Comparison of ENCODE assay signal across 8 cellular contexts in the genomic region with DNA sequence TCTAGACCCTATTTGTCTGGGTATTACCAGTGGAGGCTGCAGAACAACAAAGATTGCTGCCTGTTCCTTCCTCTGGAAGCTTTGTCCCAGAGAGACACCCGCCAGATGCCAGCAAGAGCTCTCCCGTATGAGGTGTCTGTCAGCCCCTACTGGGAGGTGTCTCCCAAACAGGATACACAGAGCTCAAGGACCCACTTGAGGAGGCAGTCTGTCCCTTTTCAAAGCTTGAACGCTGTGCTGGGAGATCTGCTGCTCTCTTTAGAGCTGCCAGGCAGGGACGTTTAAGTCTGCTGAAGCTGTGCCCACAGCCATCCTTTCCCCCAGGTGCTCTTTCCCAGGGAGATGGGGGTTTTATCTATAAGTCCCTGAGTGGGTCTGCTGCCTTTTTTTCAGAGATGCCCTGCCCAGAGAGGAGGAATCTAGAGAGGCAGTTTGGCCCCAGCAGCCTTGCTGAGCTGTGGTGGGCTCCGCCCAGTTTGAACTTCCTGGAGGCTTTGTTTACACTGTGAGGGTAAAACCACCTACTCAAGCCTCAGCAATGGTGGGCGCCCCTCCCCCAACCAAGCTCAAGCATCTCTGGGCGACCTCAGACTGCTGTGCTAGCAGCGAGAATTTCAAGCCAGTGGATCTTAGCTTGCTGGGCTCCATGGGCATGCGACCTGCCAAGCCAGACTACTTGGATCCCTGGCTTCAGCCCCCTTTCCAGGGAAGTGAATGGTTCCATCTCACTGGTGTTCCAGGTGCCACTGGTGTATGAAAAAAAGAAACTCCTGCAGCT. TPM values are rescaled to one million over a fixed set of nuclear protein-coding genes. Genes with fewer than 3 reads are reported as not detected.
DNase-seq lines count a peak whose midpoint lies in the region; ATAC-seq and TF ChIP-seq lines count a peak whose summit lies in the region.
"Not testable (repeated sequence)": the region's sequence is repeated elsewhere in the genome, so short reads cannot be mapped to it uniquely, and the experiment has no call there.

No MANE protein-coding gene starts in this region.

- intact Hi-C loops in CD8-positive, alpha-beta T cell (cut with DNase I, micrococcal nuclease); activated CD4-positive, alpha-beta T cell treated with anti-CD3 and anti-CD28 coated beads for 36 hours (cut with DNase I, micrococcal nuclease): not testable (repeated sequence)

- POLR2A ChIA-PET in CD8-positive, alpha-beta T cell (lab: Charles Lee), result interaction anchor here (0.8 to 2.5 kb wide), 9 partner anchors 9 to 200 kb away, joined by 3 to 10 read pairs (median 4); a partner anchor contains a TSS
- POLR2A ChIA-PET in activated CD4-positive, alpha-beta T cell treated with anti-CD3 and anti-CD28 coated beads for 36 hours (lab: Charles Lee), result interaction anchor here (0.6 to 0.7 kb wide), 2 partner anchors 41 to 136 kb away, joined by 3 to 5 read pairs; no protein-coding TSS in a partner anchor
- POLR2A ChIA-PET in naive thymus-derived CD8-positive, alpha-beta T cell (lab: Charles Lee), result interaction anchor here (0.6 to 4.1 kb wide), 19 partner anchors 9 to 204 kb away, joined by 3 to 25 read pairs (median 4); a partner anchor contains a TSS

- H3K27me3 ChIP-seq in CD8-positive, alpha-beta T cell (ENCODE audit: insufficient read depth, low read length); NT2/D1 (ENCODE audit: insufficient read depth, insufficient read length): not testable (repeated sequence)

- peak overlapping the region; percentile 38 for H3K4me3 ChIP-seq in CD8-positive, alpha-beta T cell (ENCODE audit: low read depth, low read length)
- not testable (repeated sequence) for H3K4me3 ChIP-seq in NT2/D1 (ENCODE audit: insufficient read length, low read depth)

- CTCF ChIA-PET in CD8-positive, alpha-beta T cell (lab: Charles Lee), result interaction anchor here (0.8 to 2.1 kb wide), 11 partner anchors 10 to 200 kb away, joined by 3 to 8 read pairs (median 5); a partner anchor contains a TSS
- CTCF ChIA-PET in activated CD4-positive, alpha-beta T cell treated with anti-CD3 and anti-CD28 coated beads for 36 hours (lab: Charles Lee), result interaction anchor here (0.6 to 1.1 kb wide), 5 partner anchors 13 to 294 kb away, joined by 3 to 4 read pairs (median 3); no protein-coding TSS in a partner anchor

- not testable (repeated sequence) for H3K27me3 Mint-ChIP-seq in CD8-positive, alpha-beta T cell (ENCODE audit: low read depth); activated CD4-positive, alpha-beta T cell treated with anti-CD3 and anti-CD28 coated beads for 36 hours; effector memory CD8-positive, alpha-beta T cell; naive thymus-derived CD8-positive, alpha-beta T cell

- H3K27ac Mint-ChIP-seq in CD8-positive, alpha-beta T cell, result peak overlapping the region; percentile 92
- peak overlapping the region; percentile 32 for H3K27ac Mint-ChIP-seq in activated CD4-positive, alpha-beta T cell treated with anti-CD3 and anti-CD28 coated beads for 36 hours
- H3K27ac Mint-ChIP-seq in effector memory CD8-positive, alpha-beta T cell, result peak overlapping the region; percentile 92 to 93
- H3K27ac Mint-ChIP-seq in naive thymus-derived CD8-positive, alpha-beta T cell, result peak overlapping the region; percentile 89 to 96 (median 92)

- not testable (repeated sequence) for H3K9ac ChIP-seq in NT2/D1 (ENCODE audit: insufficient read length, low read depth)

- H3K9me3 Mint-ChIP-seq in CD8-positive, alpha-beta T cell, result peaks cover 43% of the 10 kb centered on the region
- peaks cover 40% of the 10 kb centered on the region for H3K9me3 Mint-ChIP-seq in activated CD4-positive, alpha-beta T cell treated with anti-CD3 and anti-CD28 coated beads for 36 hours (ENCODE audit: low read depth)
- peaks cover 12 to 34% of the 10 kb centered on the region in 2 donors for H3K9me3 Mint-ChIP-seq in effector memory CD8-positive, alpha-beta T cell
- peaks cover 10 to 74% (median 38%) of the 10 kb centered on the region in 9 donors for H3K9me3 Mint-ChIP-seq in naive thymus-derived CD8-positive, alpha-beta T cell

- H3K4me3 Mint-ChIP-seq in CD8-positive, alpha-beta T cell, result peak overlapping the region; percentile 59
- H3K4me3 Mint-ChIP-seq in activated CD4-positive, alpha-beta T cell treated with anti-CD3 and anti-CD28 coated beads for 36 hours, result not testable (repeated sequence)
- H3K4me3 Mint-ChIP-seq in effector memory CD8-positive, alpha-beta T cell, result peak overlapping the region; percentile 50 to 69
- peak overlapping the region; percentile 28 to 71 (median 62) for H3K4me3 Mint-ChIP-seq in naive thymus-derived CD8-positive, alpha-beta T cell

- H3K4me1 ChIP-seq in CD8-positive, alpha-beta T cell (ENCODE audit: insufficient read depth, low read length), result peaks cover 55% of the 10 kb centered on the region
- H3K4me1 ChIP-seq in NT2/D1 (ENCODE audit: insufficient read depth, insufficient read length), result not testable (repeated sequence)

- H3K36me3 ChIP-seq in CD8-positive, alpha-beta T cell (ENCODE audit: insufficient read depth, low read length); NT2/D1 (ENCODE audit: insufficient read depth, insufficient read length, low read length): not testable (repeated sequence)

- H3K4me1 Mint-ChIP-seq in CD8-positive, alpha-beta T cell (ENCODE audit: low read depth), result peaks cover 59% of the 10 kb centered on the region
- H3K4me1 Mint-ChIP-seq in activated CD4-positive, alpha-beta T cell treated with anti-CD3 and anti-CD28 coated beads for 36 hours, result peaks cover 53% of the 10 kb centered on the region
- H3K4me1 Mint-ChIP-seq in effector memory CD8-positive, alpha-beta T cell (ENCODE audit: low read depth in 2 of 2), result peaks cover 41 to 54% of the 10 kb centered on the region in 2 donors
- H3K4me1 Mint-ChIP-seq in naive thymus-derived CD8-positive, alpha-beta T cell, result peaks cover 17 to 62% (median 51%) of the 10 kb centered on the region in 4 donors

- peak overlapping the region; percentile 42 for H3K27ac ChIP-seq in CD8-positive, alpha-beta T cell (ENCODE audit: low read depth, low read length)

- TF ChIP-seq CTCF in CD8-positive, alpha-beta T cell (IDR thresholded peaks at IDR 0.05), result not testable (repeated sequence)

- peaks cover 63% of the 10 kb centered on the region for H3K36me3 Mint-ChIP-seq in CD8-positive, alpha-beta T cell
- H3K36me3 Mint-ChIP-seq in activated CD4-positive, alpha-beta T cell treated with anti-CD3 and anti-CD28 coated beads for 36 hours (ENCODE audit: low read depth), result peaks cover 39% of the 10 kb centered on the region
- peaks cover 14% of the 10 kb centered on the region for H3K36me3 Mint-ChIP-seq in effector memory CD8-positive, alpha-beta T cell (ENCODE audit: insufficient read depth)
- H3K36me3 Mint-ChIP-seq in naive thymus-derived CD8-positive, alpha-beta T cell, result peaks cover 2 to 66% (median 46%) of the 10 kb centered on the region in 3 donors

- peak; percentile 35 for ATAC-seq in CD8-positive, alpha-beta T cell
- ATAC-seq in activated CD4-positive, alpha-beta T cell treated with anti-CD3 and anti-CD28 coated beads for 36 hours, result not testable (repeated sequence)
- ATAC-seq in effector memory CD8-positive, alpha-beta T cell (replicated peaks), result peak; percentile 30
- ATAC-seq in naive thymus-derived CD8-positive, alpha-beta T cell, result peak; percentile 12 to 24

- peak; percentile 68 to 93 (median 78) for DNase-seq in CD8-positive, alpha-beta T cell
- DNase-seq in KBM-7 (peak; percentile 11), NT2/D1 (ENCODE audit: low read depth, low spot score) (peak; percentile 66)
- peak; percentile 63 for DNase-seq in activated CD4-positive, alpha-beta T cell treated with anti-CD3 and anti-CD28 coated beads for 36 hours
- peak; percentile 12 to 69 for DNase-seq in activated T-helper 1 cell treated with anti-CD3 and anti-CD28 coated beads, Interleukin-2, amount 50 U/mL, for 16 hours (ENCODE audit: low read depth in 1 of 2, low spot score in 1 of 2)
- DNase-seq in effector memory CD8-positive, alpha-beta T cell, result peak; percentile 76 to 80 (median 80)
- peak; percentile 52 to 90 (median 76) for DNase-seq in naive thymus-derived CD8-positive, alpha-beta T cell
- peak; percentile 35 to 45 for DNase-seq in stimulated activated CD8-positive, alpha-beta memory T cell treated with anti-CD3 and anti-CD28 coated beads, Interleukin-15, amount 100 ng/mL, for 48 hours (ENCODE audit: low read depth in 2 of 2)

- in situ Hi-C loops in KBM-7 (cut with MboI; ENCODE audit: low pct_unique_long_range_greater_than_20kb, low sequenced_read_pairs), result not testable (repeated sequence)

- not testable (repeated sequence) for H3K9me3 ChIP-seq in CD8-positive, alpha-beta T cell (ENCODE audit: low read length); NT2/D1 (ENCODE audit: insufficient read depth, low read length)

RNA-seq across cellular contexts. Expression of a gene that starts 54.3 kb away (rescaled TPM):
- total RNA-seq in CD8-positive, alpha-beta T cell, result 1 to 10 TPM; 1.5 to 2.3 TPM
- 10 to 100 TPM; 16.9 to 23.5 TPM for total RNA-seq in activated CD4-positive, alpha-beta T cell treated with anti-CD3 and anti-CD28 coated beads for 36 hours
- total RNA-seq in naive thymus-derived CD8-positive, alpha-beta T cell, result 1 to 10 TPM; 2.3 to 2.5 TPM
- 1 to 10 TPM in 2 of 3 donors, under 1 TPM in 1; 0.59 to 3.1 (median 1.7) TPM for polyA plus RNA-seq in naive thymus-derived CD8-positive, alpha-beta T cell

RNA-seq across cellular contexts. Expression of a gene that starts 55.6 kb away (rescaled TPM):
- 10 to 100 TPM; 23.9 to 27.8 TPM for total RNA-seq in CD8-positive, alpha-beta T cell
- total RNA-seq in activated CD4-positive, alpha-beta T cell treated with anti-CD3 and anti-CD28 coated beads for 36 hours, result 10 to 100 TPM; 18.2 to 23.4 TPM
- total RNA-seq in naive thymus-derived CD8-positive, alpha-beta T cell, result 10 to 100 TPM; 26.4 to 29.1 TPM
- 10 to 100 TPM; 48.3 to 50.2 (median 49.3) TPM for polyA plus RNA-seq in naive thymus-derived CD8-positive, alpha-beta T cell

Comparison
In these comparisons a context has a peak if more than half of its experiments do, and no peak if none do; other contexts are left out.
1. DNase-seq: peak in every context shown above with its lines; median percentile 80 in effector memory CD8-positive, alpha-beta T cell; 78 in CD8-positive, alpha-beta T cell; 76 in naive thymus-derived CD8-positive, alpha-beta T cell; 66 in NT2/D1; 63 in activated CD4-positive, alpha-beta T cell treated with anti-CD3 and anti-CD28 coated beads for 36 hours; 40 in activated T-helper 1 cell treated with anti-CD3 and anti-CD28 coated beads, Interleukin-2, amount 50 U/mL, for 16 hours; 40 in stimulated activated CD8-positive, alpha-beta memory T cell treated with anti-CD3 and anti-CD28 coated beads, Interleukin-15, amount 100 ng/mL, for 48 hours; 11 in KBM-7.
2. H3K27ac Mint-ChIP-seq: peak in every context shown above with its lines; median percentile 92 in effector memory CD8-positive, alpha-beta T cell; 92 in CD8-positive, alpha-beta T cell; 92 in naive thymus-derived CD8-positive, alpha-beta T cell; 32 in activated CD4-positive, alpha-beta T cell treated with anti-CD3 and anti-CD28 coated beads for 36 hours.
3. RNA of a gene that starts 54.3 kb away (total RNA-seq): 16.9 to 23.5 TPM in activated CD4-positive, alpha-beta T cell treated with anti-CD3 and anti-CD28 coated beads for 36 hours; 2.3 to 2.5 TPM in naive thymus-derived CD8-positive, alpha-beta T cell and 1.5 to 2.3 TPM in CD8-positive, alpha-beta T cell; every median in the first group is over 4 times any median in the second.